22 cellular contexts compared by ENCODE assay signal in the genomic region with DNA sequence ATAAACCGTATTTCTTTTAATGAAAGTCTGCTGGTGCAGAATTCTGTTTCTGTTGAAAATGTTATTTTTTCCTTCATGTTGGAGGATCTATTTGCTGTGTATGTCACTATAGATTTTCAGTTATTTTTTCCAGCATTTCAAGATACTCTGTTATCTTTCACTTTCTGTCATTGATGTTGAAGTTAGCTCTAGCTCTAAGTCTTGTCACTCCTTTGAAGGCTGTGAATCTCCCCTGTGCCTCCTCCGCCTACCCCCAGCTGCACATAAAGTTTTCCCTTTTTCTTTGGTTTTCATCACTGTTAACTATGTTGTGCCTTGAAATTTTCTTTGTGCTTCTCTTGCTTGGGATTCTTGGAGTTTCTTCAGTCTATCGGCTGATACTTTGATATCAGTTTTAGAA. TPM values are rescaled to one million over a fixed set of nuclear protein-coding genes. Genes with fewer than 3 reads are reported as not detected.
DNase-seq lines count a peak whose midpoint lies in the region; ATAC-seq and TF ChIP-seq lines count a peak whose summit lies in the region.
"Had no signal": no experiment of that assay in that cellular context is flagged by ENCODE, and none has a peak within 500 bp of the region (broad histone marks: within the 10 kb centered on the region; RNA-seq: fewer than 3 reads in every experiment).

No MANE protein-coding gene starts in this region.

- no peak overlapping the region for H2AFZ ChIP-seq in DND-41 (ENCODE audit: low read depth, low read length)

- no peaks in the 10 kb centered on the region for H3K27me3 Mint-ChIP-seq in T-helper 1 cell treated with Interleukin-12 subunit alpha and Interleukin-12 subunit beta and Interleukin-4 antibody, amounts not matched to agents 30 μg/mL and 1 μg/mL, for 36 hours (ENCODE audit: low read depth)
- H3K27me3 Mint-ChIP-seq in WTC11 (ENCODE audit: low read depth) = no peaks in the 10 kb centered on the region
- no peaks in the 10 kb centered on the region for H3K27me3 Mint-ChIP-seq in naive thymus-derived CD8-positive, alpha-beta T cell
- H3K27me3 Mint-ChIP-seq: activated CD4-positive, alpha-beta T cell treated with anti-CD3 and anti-CD28 coated beads, Interleukin-2, amount 10 ng/mL, durations not matched to agents 24 days and 14 days; dendritic cell treated with granulocyte-macrophage colony-stimulating factor and Interleukin-4, amounts not matched to agents 40 ng/mL and 50 ng/mL, for 4 days had no signal

- H4K20me1 ChIP-seq in DND-41 (ENCODE audit: insufficient read depth, low read length) = peaks cover 80% of the 10 kb centered on the region

- H3K4me1 ChIP-seq in DND-41 (ENCODE audit: insufficient read depth, low read length) = no peaks in the 10 kb centered on the region; the same call in 1 of the 2 replicates

- peak overlapping the region; percentile 2 for H3K4me3 Mint-ChIP-seq in T-helper 1 cell treated with Interleukin-12 subunit alpha and Interleukin-12 subunit beta and Interleukin-4 antibody, amounts not matched to agents 30 μg/mL and 1 μg/mL, for 36 hours
- H3K4me3 Mint-ChIP-seq in WTC11 = no peak overlapping the region
- H3K4me3 Mint-ChIP-seq in naive thymus-derived CD8-positive, alpha-beta T cell = peak overlapping the region in 9 of 10 donors; percentile 2 to 66 (median 38)
- H3K4me3 Mint-ChIP-seq: activated CD4-positive, alpha-beta T cell treated with anti-CD3 and anti-CD28 coated beads, Interleukin-2, amount 10 ng/mL, durations not matched to agents 24 days and 14 days; dendritic cell treated with granulocyte-macrophage colony-stimulating factor and Interleukin-4, amounts not matched to agents 40 ng/mL and 50 ng/mL, for 4 days had no signal

- peaks cover 35% of the 10 kb centered on the region for H3K4me1 Mint-ChIP-seq in T-helper 1 cell treated with Interleukin-12 subunit alpha and Interleukin-12 subunit beta and Interleukin-4 antibody, amounts not matched to agents 30 μg/mL and 1 μg/mL, for 36 hours (ENCODE audit: low read depth)
- H3K4me1 Mint-ChIP-seq in WTC11 = peaks cover 35% of the 10 kb centered on the region
- H3K4me1 Mint-ChIP-seq in naive thymus-derived CD8-positive, alpha-beta T cell = peaks cover 35 to 88% (median 81%) of the 10 kb centered on the region in 4 donors

- H3K36me3 ChIP-seq in DND-41 (ENCODE audit: insufficient read depth, low read length) = no peaks in the 10 kb centered on the region; the same call in 1 of the 2 replicates
- H3K36me3 ChIP-seq: cardiac muscle cell, lower lobe of right lung, prostate gland, SJCRH30, transverse colon had no signal

- POLR2A ChIA-PET in WTC11 (lab: Charles Lee) = no interaction called here
- POLR2A ChIA-PET in naive thymus-derived CD8-positive, alpha-beta T cell (lab: Charles Lee) = interaction anchor here (0.5 kb wide), 1 partner anchor 272 kb away, joined by 4 read pairs; no protein-coding TSS in a partner anchor

- no peaks in the 10 kb centered on the region for H3K27me3 ChIP-seq in DND-41 (ENCODE audit: insufficient read depth, low read length, poor library complexity)
- H3K27me3 ChIP-seq: cardiac muscle cell, SJCRH30, transverse colon had no signal

- no peaks in the 10 kb centered on the region for H3K9me3 Mint-ChIP-seq in T-helper 1 cell treated with Interleukin-12 subunit alpha and Interleukin-12 subunit beta and Interleukin-4 antibody, amounts not matched to agents 30 μg/mL and 1 μg/mL, for 36 hours
- no peaks in the 10 kb centered on the region for H3K9me3 Mint-ChIP-seq in WTC11
- no peaks in the 10 kb centered on the region for H3K9me3 Mint-ChIP-seq in naive thymus-derived CD8-positive, alpha-beta T cell
- H3K9me3 Mint-ChIP-seq: activated CD4-positive, alpha-beta T cell treated with anti-CD3 and anti-CD28 coated beads, Interleukin-2, amount 10 ng/mL, durations not matched to agents 24 days and 14 days; dendritic cell treated with granulocyte-macrophage colony-stimulating factor and Interleukin-4, amounts not matched to agents 40 ng/mL and 50 ng/mL, for 4 days had no signal

- H3K36me3 Mint-ChIP-seq in T-helper 1 cell treated with Interleukin-12 subunit alpha and Interleukin-12 subunit beta and Interleukin-4 antibody, amounts not matched to agents 30 μg/mL and 1 μg/mL, for 36 hours (ENCODE audit: low read depth) = peaks cover 5% of the 10 kb centered on the region
- H3K36me3 Mint-ChIP-seq in WTC11 = no peaks in the 10 kb centered on the region
- peaks cover 6 to 20% (median 8%) of the 10 kb centered on the region in 3 donors for H3K36me3 Mint-ChIP-seq in naive thymus-derived CD8-positive, alpha-beta T cell

- H3K79me2 ChIP-seq in DND-41 (ENCODE audit: insufficient read depth, low read length) = peaks cover 100% of the 10 kb centered on the region

- CTCF ChIA-PET in WTC11 (lab: Charles Lee) = interaction anchor here (0.9 kb wide), 1 partner anchor 26 kb away, joined by 4 read pairs; no protein-coding TSS in a partner anchor

- TF ChIP-seq CTCF in DND-41 (IDR thresholded peaks at IDR 0.05; ENCODE audit: borderline replicate concordance, extremely low read depth, low read length, poor library complexity, severe bottlenecking) = no peak
- no peak for TF ChIP-seq CTCF in WTC11 (IDR thresholded peaks at IDR 0.05)
- TF ChIP-seq CTCF in foreskin fibroblast (IDR thresholded peaks at IDR 0.05; ENCODE audit: low read depth, low read length) = no peak

- ATAC-seq in DND-41 (ENCODE audit: insufficient read depth, low read depth) = no peak
- no peak for ATAC-seq in WTC11
- ATAC-seq in naive thymus-derived CD8-positive, alpha-beta T cell = peak; percentile 39 to 42
- no peak for ATAC-seq in left ventricle myocardium superior
- ATAC-seq: lower lobe of right lung had no signal

- H3K9ac ChIP-seq in DND-41 (ENCODE audit: low read depth, low read length) = no peak overlapping the region

- no peak overlapping the region for H3K4me2 ChIP-seq in DND-41 (ENCODE audit: insufficient read depth, low read length)

- H3K4me3 ChIP-seq in DND-41 (ENCODE audit: low read depth in 1 of 2, low read length in 2 of 2) (no peak overlapping the region), foreskin fibroblast (ENCODE audit: low read depth in 1 of 2, low read length in 2 of 2) (no peak overlapping the region)
- H3K4me3 ChIP-seq: cardiac muscle cell, lower lobe of right lung, prostate gland, SJCRH30, transverse colon had no signal

- no peak for DNase-seq in T-helper 1 cell
- DNase-seq in DND-41 = no peak
- DNase-seq in WTC11 (ENCODE audit: low spot score) = no peak
- DNase-seq in naive thymus-derived CD8-positive, alpha-beta T cell = no peak
- no peak for DNase-seq in GF-D8 (lab: John Stamatoyannopoulos, UW)
- no peak for DNase-seq in left ventricle myocardium superior
- DNase-seq in foreskin fibroblast = no peak
- DNase-seq: activated CD4-positive, alpha-beta T cell treated with anti-CD3 and anti-CD28 coated beads, Interleukin-2, amount 10 ng/mL, durations not matched to agents 24 days and 14 days; activated effector memory CD4-positive, alpha-beta T cell treated with anti-CD3 and anti-CD28 coated beads, Interleukin-2, amount 50 U/mL, for 16 hours; DMS153; GDM1; lower lobe of right lung; NCI-H1694 treated with DMSO at 0.1 percent for 48 hours; NCI-H526; SJCRH30; T-helper 2 cell; transverse colon had no signal

- no peak overlapping the region for H3K27ac Mint-ChIP-seq in T-helper 1 cell treated with Interleukin-12 subunit alpha and Interleukin-12 subunit beta and Interleukin-4 antibody, amounts not matched to agents 30 μg/mL and 1 μg/mL, for 36 hours
- H3K27ac Mint-ChIP-seq in WTC11 = peak overlapping the region; percentile 2; the same call in 1 of the 2 replicates
- H3K27ac Mint-ChIP-seq in naive thymus-derived CD8-positive, alpha-beta T cell = peak overlapping the region in 6 of 10 donors; percentile 17 to 88 (median 52)
- H3K27ac Mint-ChIP-seq: activated CD4-positive, alpha-beta T cell treated with anti-CD3 and anti-CD28 coated beads, Interleukin-2, amount 10 ng/mL, durations not matched to agents 24 days and 14 days; dendritic cell treated with granulocyte-macrophage colony-stimulating factor and Interleukin-4, amounts not matched to agents 40 ng/mL and 50 ng/mL, for 4 days had no signal

- 0 out of 2 replicates have a peak overlapping the region, but pooled peaks have one; percentile 15 for H3K27ac ChIP-seq in DND-41 (ENCODE audit: low read length)
- H3K27ac ChIP-seq: 22Rv1, cardiac muscle cell, lower lobe of right lung, prostate gland, SJCRH30, transverse colon had no signal

- intact Hi-C loops in left ventricle myocardium superior (cut with micrococcal nuclease) = no loop called here

- H3K9me3 ChIP-seq in DND-41 (ENCODE audit: insufficient read depth, low read length, severe bottlenecking) = no peaks in the 10 kb centered on the region
- H3K9me3 ChIP-seq: lower lobe of right lung, prostate gland, SJCRH30, transverse colon had no signal

TF ChIP-seq in WTC11, 78 proteins besides CTCF, POLR2A, EP300 and RAD21 (continues in another document):
- TF ChIP-seq, protein P1, sequence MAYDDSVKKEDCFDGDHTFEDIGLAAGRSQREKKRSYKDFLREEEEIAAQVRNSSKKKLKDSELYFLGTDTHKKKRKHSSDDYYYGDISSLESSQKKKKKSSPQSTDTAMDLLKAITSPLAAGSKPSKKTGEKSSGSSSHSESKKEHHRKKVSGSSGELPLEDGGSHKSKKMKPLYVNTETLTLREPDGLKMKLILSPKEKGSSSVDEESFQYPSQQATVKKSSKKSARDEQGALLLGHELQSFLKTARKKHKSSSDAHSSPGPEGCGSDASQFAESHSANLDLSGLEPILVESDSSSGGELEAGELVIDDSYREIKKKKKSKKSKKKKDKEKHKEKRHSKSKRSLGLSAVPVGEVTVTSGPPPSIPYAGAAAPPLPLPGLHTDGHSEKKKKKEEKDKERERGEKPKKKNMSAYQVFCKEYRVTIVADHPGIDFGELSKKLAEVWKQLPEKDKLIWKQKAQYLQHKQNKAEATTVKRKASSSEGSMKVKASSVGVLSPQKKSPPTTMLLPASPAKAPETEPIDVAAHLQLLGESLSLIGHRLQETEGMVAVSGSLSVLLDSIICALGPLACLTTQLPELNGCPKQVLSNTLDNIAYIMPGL (CRISPR knock-in tag; IDR thresholded peaks at IDR 0.05) = no peak
- TF ChIP-seq NFYB (CRISPR knock-in tag; conservative IDR thresholded peaks at IDR 0.05; ENCODE audit: low read depth) (no peak), ZNF396 (CRISPR knock-in tag; IDR thresholded peaks at IDR 0.05; ENCODE audit: borderline replicate concordance) (no peak), EMX1 (CRISPR knock-in tag; IDR thresholded peaks at IDR 0.05) (no peak), ZNF121 (CRISPR knock-in tag; IDR thresholded peaks at IDR 0.05) (no peak), CREM (CRISPR knock-in tag; IDR thresholded peaks at IDR 0.05) (no peak), SOX15 (CRISPR knock-in tag; IDR thresholded peaks at IDR 0.05) (no peak), HMGA2 (CRISPR knock-in tag; IDR thresholded peaks at IDR 0.05) (no peak)
- TF ChIP-seq, protein P2, sequence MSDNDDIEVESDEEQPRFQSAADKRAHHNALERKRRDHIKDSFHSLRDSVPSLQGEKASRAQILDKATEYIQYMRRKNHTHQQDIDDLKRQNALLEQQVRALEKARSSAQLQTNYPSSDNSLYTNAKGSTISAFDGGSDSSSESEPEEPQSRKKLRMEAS (CRISPR knock-in tag; IDR thresholded peaks at IDR 0.05) = no peak

RNA-seq across cellular contexts. Expression of a gene that starts 20.7 kb away (rescaled TPM):
- 56.9 to 59.5 TPM (median 57.1 TPM) in 3 replicates for total RNA-seq in WTC11 (2021)
- total RNA-seq in naive thymus-derived CD8-positive, alpha-beta T cell = 10 to 100 TPM; 89.0 to 98.4 TPM
- 10 to 100 TPM; 17.3 to 41.7 (median 37.7) TPM for polyA plus RNA-seq in naive thymus-derived CD8-positive, alpha-beta T cell
- 42.4 TPM for total RNA-seq in left ventricle myocardium superior

Comparison
In these comparisons a context has a peak if more than half of its experiments do, and no peak if none do; other contexts are left out.
1. ATAC-seq: peak in naive thymus-derived CD8-positive, alpha-beta T cell (2 of 2); none in DND-41 (single experiment), WTC11 (single experiment) and left ventricle myocardium superior (single experiment).